Comparison of ENCODE assay signal across 21 cellular contexts in genomic region chr15:95550702-95551101, GRCh38.
DNase-seq lines count a peak whose midpoint lies in the region; FAIRE-seq and TF ChIP-seq lines count a peak whose summit lies in the region.
"Had no signal": no experiment of that assay in that cellular context is flagged by ENCODE, and none has a peak within 500 bp of the region (broad histone marks: within the 10 kb centered on the region; RNA-seq: fewer than 3 reads in every experiment).

No MANE protein-coding gene starts in this region.

- H2BK12ac ChIP-seq in H1 (ENCODE audit: low read depth, low read length): no peak overlapping the region

- no peak overlapping the region for H3K56ac ChIP-seq in H1 (replicated peaks; ENCODE audit: insufficient read length, low read depth, low read length)

- H3K4me3 Mint-ChIP-seq in nephron: no peak overlapping the region
- H3K4me3 Mint-ChIP-seq: B cell; CD4-positive, alpha-beta T cell; CD8-positive, alpha-beta T cell had no signal

- no peak overlapping the region for H3K9ac ChIP-seq in H1 (replicated peaks in 1 of 4; ENCODE audit: extremely low read depth in 1 of 4, low read depth in 3 of 4, low read length in 3 of 4)
- H3K9ac ChIP-seq: BLaER1 treated with 17β-estradiol and CSF1 and Interleukin-3, amounts not matched to agents 10 nM and 100 nM had no signal

- intact Hi-C loops in breast epithelium (cut with DNase I; ENCODE audit: low total_unique reads): no loop called here

- H4K5ac ChIP-seq in H1 (ENCODE audit: insufficient read length, low read depth, low read length): no peak overlapping the region

- CTCF ChIA-PET in HEK293 (lab: Yijun Ruan, JAX): interaction anchor here (0.6 kb wide), 1 partner anchor 291 kb away, joined by 3 read pairs; no protein-coding TSS in a partner anchor
- CTCF ChIA-PET in H1 (lab: Charles Lee; ENCODE audit: partially characterized antibody): no interaction called here

- no peak overlapping the region for H3K4me2 ChIP-seq in H1 (ENCODE audit: insufficient read depth in 1 of 2, low read depth in 2 of 2, low read length in 2 of 2)
- H3K4me2 ChIP-seq: A549; BLaER1 treated with 17β-estradiol and CSF1 and Interleukin-3, amounts not matched to agents 10 nM and 100 nM had no signal

- H3K23me2 ChIP-seq in H1 (ENCODE audit: low read depth, low read length): no peaks in the 10 kb centered on the region

- 0 out of 2 replicates have a peak overlapping the region, but pooled peaks have one; percentile 51 for H2AFZ ChIP-seq in H1 (ENCODE audit: low read length)

- no peaks in the 10 kb centered on the region for H3K9me3 ChIP-seq in HEK293 (ENCODE audit: control insufficient read depth, insufficient read depth, low read depth, low read length)
- H3K9me3 ChIP-seq in H1 (ENCODE audit: insufficient read depth in 2 of 2, low read depth in 1 of 2, low read length in 1 of 2): no peaks in the 10 kb centered on the region
- H3K9me3 ChIP-seq in breast epithelium: no peaks in the 10 kb centered on the region
- H3K9me3 ChIP-seq: A549; BLaER1 treated with 17β-estradiol and CSF1 and Interleukin-3, amounts not matched to agents 10 nM and 100 nM; Caco-2 had no signal

- H4K8ac ChIP-seq in H1 (ENCODE audit: extremely low read depth, insufficient read depth, low read length): no peak overlapping the region

- H3K27ac Mint-ChIP-seq in nephron: peak overlapping the region in 2 of 3 experiments; percentile 24 to 53
- H3K27ac Mint-ChIP-seq: B cell; CD4-positive, alpha-beta T cell; CD8-positive, alpha-beta T cell had no signal

- H3K36me3 ChIP-seq in HEK293 (ENCODE audit: control insufficient read depth in 2 of 2, insufficient read depth in 1 of 2, low read length in 2 of 2) (no peaks in the 10 kb centered on the region), H1 (ENCODE audit: control insufficient read depth in 2 of 4, insufficient read depth in 4 of 4, low read length in 3 of 4) (no peaks in the 10 kb centered on the region), breast epithelium (no peaks in the 10 kb centered on the region)
- H3K36me3 ChIP-seq: BLaER1 treated with 17β-estradiol and CSF1 and Interleukin-3, amounts not matched to agents 10 nM and 100 nM had no signal

- H2BK5ac ChIP-seq in H1 (ENCODE audit: low read depth, low read length): no peak overlapping the region

- H3K27ac ChIP-seq in HEK293 (ENCODE audit: extremely low read depth, low read depth, low read length): no peak overlapping the region
- no peak overlapping the region for H3K27ac ChIP-seq in H1 (ENCODE audit: low read depth, low read length)
- no peak overlapping the region for H3K27ac ChIP-seq in breast epithelium
- H3K27ac ChIP-seq: 22Rv1; A549; BLaER1 treated with 17β-estradiol and CSF1 and Interleukin-3, amounts not matched to agents 10 nM and 100 nM; C4-2B had no signal

- H3K18ac ChIP-seq in H1 (ENCODE audit: extremely low read depth, low read length): no peak overlapping the region

- peaks cover 5% of the 10 kb centered on the region for H3K4me1 Mint-ChIP-seq in nephron
- H3K4me1 Mint-ChIP-seq: B cell had no signal

- TF ChIP-seq EP300 in H1 (IDR thresholded peaks at IDR 0.05; ENCODE audit: borderline replicate concordance in 1 of 2, low read depth in 2 of 2, low read length in 2 of 2): no peak

- H3K23ac ChIP-seq in H1 (ENCODE audit: insufficient read length): no peak overlapping the region

- no peak overlapping the region for H4K91ac ChIP-seq in H1 (replicated peaks; ENCODE audit: insufficient read length, low read length)

- H2AK5ac ChIP-seq in H1 (ENCODE audit: low read depth, low read length): no peak overlapping the region

- H3K9me3 Mint-ChIP-seq in nephron: no peaks in the 10 kb centered on the region
- H3K9me3 Mint-ChIP-seq: CD4-positive, alpha-beta T cell; CD8-positive, alpha-beta T cell had no signal

- TF ChIP-seq POLR2A in H1 (IDR thresholded peaks at IDR 0.05; ENCODE audit: control extremely low read depth in 1 of 2, low read depth in 2 of 2, low read length in 2 of 2): no peak
- TF ChIP-seq POLR2A in breast epithelium (IDR thresholded peaks at IDR 0.05): no peak

- H3K4ac ChIP-seq in H1 (replicated peaks; ENCODE audit: insufficient read length, low read depth, low read length): no peak overlapping the region

- no peak overlapping the region for H2BK20ac ChIP-seq in H1 (ENCODE audit: low read length)

- H3K4me1 ChIP-seq in HEK293 (ENCODE audit: control insufficient read depth, insufficient read depth, low read length) (peaks cover 2% of the 10 kb centered on the region; the same call in 1 of the 2 replicates), H1 (replicated peaks in 1 of 4; ENCODE audit: control insufficient read depth in 3 of 4, insufficient read depth in 4 of 4, low read length in 3 of 4) (no peaks in the 10 kb centered on the region), breast epithelium (no peaks in the 10 kb centered on the region)
- H3K4me1 ChIP-seq: A549; BLaER1 treated with 17β-estradiol and CSF1 and Interleukin-3, amounts not matched to agents 10 nM and 100 nM; Caco-2 had no signal

- POLR2A ChIA-PET in HEK293 (lab: Yijun Ruan, JAX) (no interaction called here), H1 (lab: Charles Lee; ENCODE audit: partially characterized antibody) (no interaction called here)

- no peak for TF ChIP-seq CTCF in HEK293 (tag by site-specific recombination; IDR thresholded peaks at IDR 0.05)
- TF ChIP-seq CTCF in H1 (IDR thresholded peaks at IDR 0.05; ENCODE audit: control extremely low read depth in 1 of 3, insufficient read depth in 1 of 3, low read depth in 1 of 3, low read length in 3 of 3): no peak
- TF ChIP-seq CTCF in nephron (IDR thresholded peaks at IDR 0.05; ENCODE audit: unreplicated experiment in 3 of 3): no peak
- no peak for TF ChIP-seq CTCF in breast epithelium (IDR thresholded peaks at IDR 0.05)

- H3K79me2 ChIP-seq in H1 (ENCODE audit: control insufficient read depth in 1 of 2, insufficient read depth in 2 of 2, low read length in 2 of 2): no peaks in the 10 kb centered on the region

- TF ChIP-seq RAD21 in H1 (IDR thresholded peaks at IDR 0.05 in 1 of 2, conservative IDR thresholded peaks at IDR 0.05 in 1 of 2; ENCODE audit: low read depth in 2 of 2, low read length in 2 of 2): no peak

- 90% methylated on average over 4 of the region's 4 CpGs; no CpG with 5 or more reads in 1 of the 2 experiments for WGBS in H1 (ENCODE audit: extremely low coverage in 1 of 2, insufficient coverage in 1 of 2, insufficient read length in 1 of 2, insufficient replicate concordance in 2 of 2, low coverage in 1 of 2, low lambda C conversion rate in 2 of 2, missing lambda C conversion rate in 1 of 2), 2 experiments

- H3K27me3 ChIP-seq in H1 (replicated peaks in 1 of 4; ENCODE audit: control insufficient read depth in 3 of 4, extremely low read depth in 1 of 4, insufficient read depth in 3 of 4, low read length in 3 of 4) (no peaks in the 10 kb centered on the region), breast epithelium (no peaks in the 10 kb centered on the region)
- H3K27me3 ChIP-seq: BLaER1 treated with 17β-estradiol and CSF1 and Interleukin-3, amounts not matched to agents 10 nM and 100 nM had no signal

- DNase-seq in H1 (ENCODE audit: low read depth in 1 of 2, low spot score in 2 of 2) (no peak), SKM-1 treated with dmso at 0.1 percent for 144 hours (lab: John Stamatoyannopoulos, UW; ENCODE audit: unreplicated experiment) (no peak), foreskin melanocyte (no peak), breast epithelium (ENCODE audit: low spot score in 2 of 2) (no peak)
- DNase-seq: AML-193; Caco-2; Calu3; CD4-positive, alpha-beta T cell; CD8-positive, alpha-beta T cell; DMS79 treated with DMSO at 0.1 percent for 48 hours; GF-D8 had no signal

- no peak for FAIRE-seq in H1 (lab: Jason Lieb, UNC)
- FAIRE-seq: A549, D721Med, G401.6, GM12891 had no signal

- no peak overlapping the region for H3K14ac ChIP-seq in H1 (ENCODE audit: insufficient read length)

- no peaks in the 10 kb centered on the region for H3K36me3 Mint-ChIP-seq in nephron (ENCODE audit: low read depth)
- H3K36me3 Mint-ChIP-seq: CD8-positive, alpha-beta T cell had no signal

- H2BK15ac ChIP-seq in H1 (ENCODE audit: low read length): no peak overlapping the region

- H2BK120ac ChIP-seq in H1 (replicated peaks; ENCODE audit: low read depth, low read length): no peak overlapping the region

- no peaks in the 10 kb centered on the region for H3K79me1 ChIP-seq in H1 (ENCODE audit: low read depth, low read length)

- no peak overlapping the region for H3K4me3 ChIP-seq in HEK293 (ENCODE audit: low read depth, low read length)
- H3K4me3 ChIP-seq in H1 (ENCODE audit: extremely low read depth in 1 of 4, insufficient read depth in 2 of 4, low read depth in 3 of 4, low read length in 4 of 4): no peak overlapping the region
- no peak overlapping the region for H3K4me3 ChIP-seq in breast epithelium
- H3K4me3 ChIP-seq: A549; BLaER1 treated with 17β-estradiol and CSF1 and Interleukin-3, amounts not matched to agents 10 nM and 100 nM had no signal

- H3K27me3 Mint-ChIP-seq in nephron (ENCODE audit: low read depth): no peaks in the 10 kb centered on the region
- H3K27me3 Mint-ChIP-seq: B cell had no signal

- H4K20me1 ChIP-seq in H1 (replicated peaks in 1 of 2; ENCODE audit: control insufficient read depth in 1 of 2, insufficient read depth in 2 of 2, low read length in 2 of 2): no peaks in the 10 kb centered on the region
- H4K20me1 ChIP-seq: BLaER1 treated with 17β-estradiol and CSF1 and Interleukin-3, amounts not matched to agents 10 nM and 100 nM had no signal

TF ChIP-seq in H1, 55 proteins besides CTCF, POLR2A, EP300 and RAD21 (continues in another document):
- TF ChIP-seq E2F6 (IDR thresholded peaks at IDR 0.05): no peak
- TF ChIP-seq HDAC6 (IDR thresholded peaks at IDR 0.05; ENCODE audit: low read depth, low read length): no peak
- TF ChIP-seq SIN3A (conservative IDR thresholded peaks at IDR 0.05 in 1 of 2, IDR thresholded peaks at IDR 0.05 in 1 of 2; ENCODE audit: low read depth in 1 of 2, low read length in 2 of 2): no peak
- no peak for TF ChIP-seq CHD1 (IDR thresholded peaks at IDR 0.05; ENCODE audit: low read depth, low read length)
- no peak for TF ChIP-seq RFX5 (IDR thresholded peaks at IDR 0.05; ENCODE audit: borderline replicate concordance, low read depth, low read length)
- TF ChIP-seq MAX (IDR thresholded peaks at IDR 0.05): no peak
- TF ChIP-seq CBX8 (IDR thresholded peaks at IDR 0.05; ENCODE audit: borderline replicate concordance, low read depth, low read length): no peak
- no peak for TF ChIP-seq BACH1 (IDR thresholded peaks at IDR 0.05; ENCODE audit: low read length)
- no peak for TF ChIP-seq SP2 (IDR thresholded peaks at IDR 0.05; ENCODE audit: low read length)
- TF ChIP-seq NRF1 (IDR thresholded peaks at IDR 0.05; ENCODE audit: low read depth, low read length): no peak

Comparison
In these comparisons a context has a peak if more than half of its experiments do, and no peak if none do; other contexts are left out.
1. Of the 6 proteins assayed by ChIP-seq in both HEK293 and H1: peak only in HEK293: ATF2; only in H1: none; in both: none; in neither: 5.